Comparison of ENCODE assay signal across 1 cellular context in the genomic region with DNA sequence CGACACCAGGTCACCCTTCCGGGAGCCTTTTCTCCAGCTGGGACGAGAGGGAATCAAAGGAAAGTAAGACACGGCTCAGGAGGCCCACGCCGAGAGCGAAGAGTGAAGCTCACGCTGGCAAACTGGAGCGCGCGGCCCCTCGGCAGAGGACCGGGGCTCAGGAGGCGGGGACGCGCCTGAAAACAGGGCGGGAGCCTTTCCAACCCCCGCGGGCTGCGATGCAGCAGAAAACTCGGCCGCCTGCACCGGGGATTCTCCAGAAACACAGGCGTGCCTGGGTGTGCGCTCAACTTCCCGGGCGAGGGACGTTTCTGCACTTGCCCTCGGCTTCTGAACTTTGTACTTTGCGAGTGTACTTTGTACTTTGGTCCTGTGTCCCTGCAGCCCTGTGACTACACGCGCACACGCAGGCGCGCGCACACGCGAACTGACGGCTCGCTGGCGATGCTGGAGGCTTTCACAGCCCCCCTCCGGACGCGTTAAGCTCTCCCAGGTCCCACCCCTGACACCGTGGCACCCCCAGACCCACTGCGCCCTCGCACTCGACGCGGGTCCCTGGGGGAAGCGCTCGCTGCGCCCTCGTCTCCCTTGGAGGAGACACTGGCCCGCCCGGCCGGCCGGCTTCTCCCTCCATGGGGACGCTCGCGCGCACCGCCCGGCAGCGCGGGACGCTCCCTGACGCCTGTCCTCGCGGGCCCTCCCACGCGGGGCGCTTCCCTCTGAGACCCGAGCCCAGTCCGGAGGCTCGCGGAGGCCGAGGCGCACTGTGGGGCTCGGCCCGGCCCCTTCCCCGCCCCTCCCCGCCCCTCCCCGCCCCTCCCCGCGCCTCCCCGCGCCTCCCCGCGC.
TF ChIP-seq lines count a peak whose summit lies in the region.

No MANE protein-coding gene starts in this region.

TF ChIP-seq in HEK293, 187 proteins besides CTCF, POLR2A, EP300 and RAD21 (continued from another document and continues in another):
- TF ChIP-seq, protein P1, sequence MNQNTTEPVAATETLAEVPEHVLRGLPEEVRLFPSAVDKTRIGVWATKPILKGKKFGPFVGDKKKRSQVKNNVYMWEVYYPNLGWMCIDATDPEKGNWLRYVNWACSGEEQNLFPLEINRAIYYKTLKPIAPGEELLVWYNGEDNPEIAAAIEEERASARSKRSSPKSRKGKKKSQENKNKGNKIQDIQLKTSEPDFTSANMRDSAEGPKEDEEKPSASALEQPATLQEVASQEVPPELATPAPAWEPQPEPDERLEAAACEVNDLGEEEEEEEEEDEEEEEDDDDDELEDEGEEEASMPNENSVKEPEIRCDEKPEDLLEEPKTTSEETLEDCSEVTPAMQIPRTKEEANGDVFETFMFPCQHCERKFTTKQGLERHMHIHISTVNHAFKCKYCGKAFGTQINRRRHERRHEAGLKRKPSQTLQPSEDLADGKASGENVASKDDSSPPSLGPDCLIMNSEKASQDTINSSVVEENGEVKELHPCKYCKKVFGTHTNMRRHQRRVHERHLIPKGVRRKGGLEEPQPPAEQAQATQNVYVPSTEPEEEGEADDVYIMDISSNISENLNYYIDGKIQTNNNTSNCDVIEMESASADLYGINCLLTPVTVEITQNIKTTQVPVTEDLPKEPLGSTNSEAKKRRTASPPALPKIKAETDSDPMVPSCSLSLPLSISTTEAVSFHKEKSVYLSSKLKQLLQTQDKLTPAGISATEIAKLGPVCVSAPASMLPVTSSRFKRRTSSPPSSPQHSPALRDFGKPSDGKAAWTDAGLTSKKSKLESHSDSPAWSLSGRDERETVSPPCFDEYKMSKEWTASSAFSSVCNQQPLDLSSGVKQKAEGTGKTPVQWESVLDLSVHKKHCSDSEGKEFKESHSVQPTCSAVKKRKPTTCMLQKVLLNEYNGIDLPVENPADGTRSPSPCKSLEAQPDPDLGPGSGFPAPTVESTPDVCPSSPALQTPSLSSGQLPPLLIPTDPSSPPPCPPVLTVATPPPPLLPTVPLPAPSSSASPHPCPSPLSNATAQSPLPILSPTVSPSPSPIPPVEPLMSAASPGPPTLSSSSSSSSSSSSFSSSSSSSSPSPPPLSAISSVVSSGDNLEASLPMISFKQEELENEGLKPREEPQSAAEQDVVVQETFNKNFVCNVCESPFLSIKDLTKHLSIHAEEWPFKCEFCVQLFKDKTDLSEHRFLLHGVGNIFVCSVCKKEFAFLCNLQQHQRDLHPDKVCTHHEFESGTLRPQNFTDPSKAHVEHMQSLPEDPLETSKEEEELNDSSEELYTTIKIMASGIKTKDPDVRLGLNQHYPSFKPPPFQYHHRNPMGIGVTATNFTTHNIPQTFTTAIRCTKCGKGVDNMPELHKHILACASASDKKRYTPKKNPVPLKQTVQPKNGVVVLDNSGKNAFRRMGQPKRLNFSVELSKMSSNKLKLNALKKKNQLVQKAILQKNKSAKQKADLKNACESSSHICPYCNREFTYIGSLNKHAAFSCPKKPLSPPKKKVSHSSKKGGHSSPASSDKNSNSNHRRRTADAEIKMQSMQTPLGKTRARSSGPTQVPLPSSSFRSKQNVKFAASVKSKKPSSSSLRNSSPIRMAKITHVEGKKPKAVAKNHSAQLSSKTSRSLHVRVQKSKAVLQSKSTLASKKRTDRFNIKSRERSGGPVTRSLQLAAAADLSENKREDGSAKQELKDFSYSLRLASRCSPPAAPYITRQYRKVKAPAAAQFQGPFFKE (tag by site-specific recombination; IDR thresholded peaks at IDR 0.05; ENCODE audit: borderline replicate concordance), result no peak
- TF ChIP-seq ZNF239 (tag by site-specific recombination; IDR thresholded peaks at IDR 0.05) (no peak), EGR2 (tag by site-specific recombination; IDR thresholded peaks at IDR 0.05; ENCODE audit: low read depth) (no peak), ZEB2 (tag by site-specific recombination; IDR thresholded peaks at IDR 0.05) (0 out of 2 replicates have a peak, but pooled peaks have one; percentile 18), SCRT1 (tag by site-specific recombination; IDR thresholded peaks at IDR 0.05; ENCODE audit: borderline replicate concordance) (no peak), ZNF302 (tag by site-specific recombination; IDR thresholded peaks at IDR 0.05; ENCODE audit: low read depth) (no peak), ZNF138 (tag by site-specific recombination; IDR thresholded peaks at IDR 0.05; ENCODE audit: borderline replicate concordance) (no peak), OSR2 (tag by site-specific recombination; IDR thresholded peaks at IDR 0.05) (no peak), HOXD13 (CRISPR knock-in tag; IDR thresholded peaks at IDR 0.05; ENCODE audit: borderline replicate concordance) (no peak), ZNF404 (tag by site-specific recombination; IDR thresholded peaks at IDR 0.05) (no peak), GLIS1 (tag by site-specific recombination; IDR thresholded peaks at IDR 0.05) (peak; percentile 49), SP3 (tag by site-specific recombination; IDR thresholded peaks at IDR 0.05) (peak; percentile 63), ZNF514 (tag by site-specific recombination; IDR thresholded peaks at IDR 0.05) (no peak), ZNF624 (tag by site-specific recombination; IDR thresholded peaks at IDR 0.05) (no peak), ZSCAN16 (tag by site-specific recombination; IDR thresholded peaks at IDR 0.05) (no peak), ZNF274 (IDR thresholded peaks at IDR 0.05; ENCODE audit: low read length) (no peak), ZNF274 (tag by site-specific recombination; IDR thresholded peaks at IDR 0.05; ENCODE audit: borderline replicate concordance) (no peak), ZNF133 (tag by site-specific recombination; IDR thresholded peaks at IDR 0.05) (no peak), ZFHX2 (tag by site-specific recombination; conservative IDR thresholded peaks at IDR 0.05) (0 out of 2 replicates have a peak, but pooled peaks have one; percentile 56)
- TF ChIP-seq, protein P2, sequence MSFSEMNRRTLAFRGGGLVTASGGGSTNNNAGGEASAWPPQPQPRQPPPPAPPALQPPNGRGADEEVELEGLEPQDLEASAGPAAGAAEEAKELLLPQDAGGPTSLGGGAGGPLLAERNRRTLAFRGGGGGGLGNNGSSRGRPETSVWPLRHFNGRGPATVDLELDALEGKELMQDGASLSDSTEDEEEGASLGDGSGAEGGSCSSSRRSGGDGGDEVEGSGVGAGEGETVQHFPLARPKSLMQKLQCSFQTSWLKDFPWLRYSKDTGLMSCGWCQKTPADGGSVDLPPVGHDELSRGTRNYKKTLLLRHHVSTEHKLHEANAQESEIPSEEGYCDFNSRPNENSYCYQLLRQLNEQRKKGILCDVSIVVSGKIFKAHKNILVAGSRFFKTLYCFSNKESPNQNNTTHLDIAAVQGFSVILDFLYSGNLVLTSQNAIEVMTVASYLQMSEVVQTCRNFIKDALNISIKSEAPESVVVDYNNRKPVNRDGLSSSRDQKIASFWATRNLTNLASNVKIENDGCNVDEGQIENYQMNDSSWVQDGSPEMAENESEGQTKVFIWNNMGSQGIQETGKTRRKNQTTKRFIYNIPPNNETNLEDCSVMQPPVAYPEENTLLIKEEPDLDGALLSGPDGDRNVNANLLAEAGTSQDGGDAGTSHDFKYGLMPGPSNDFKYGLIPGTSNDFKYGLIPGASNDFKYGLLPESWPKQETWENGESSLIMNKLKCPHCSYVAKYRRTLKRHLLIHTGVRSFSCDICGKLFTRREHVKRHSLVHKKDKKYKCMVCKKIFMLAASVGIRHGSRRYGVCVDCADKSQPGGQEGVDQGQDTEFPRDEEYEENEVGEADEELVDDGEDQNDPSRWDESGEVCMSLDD (tag by site-specific recombination; IDR thresholded peaks at IDR 0.05), result peak; percentile 55; the same call in 1 of the 2 replicates
- TF ChIP-seq, protein P3, sequence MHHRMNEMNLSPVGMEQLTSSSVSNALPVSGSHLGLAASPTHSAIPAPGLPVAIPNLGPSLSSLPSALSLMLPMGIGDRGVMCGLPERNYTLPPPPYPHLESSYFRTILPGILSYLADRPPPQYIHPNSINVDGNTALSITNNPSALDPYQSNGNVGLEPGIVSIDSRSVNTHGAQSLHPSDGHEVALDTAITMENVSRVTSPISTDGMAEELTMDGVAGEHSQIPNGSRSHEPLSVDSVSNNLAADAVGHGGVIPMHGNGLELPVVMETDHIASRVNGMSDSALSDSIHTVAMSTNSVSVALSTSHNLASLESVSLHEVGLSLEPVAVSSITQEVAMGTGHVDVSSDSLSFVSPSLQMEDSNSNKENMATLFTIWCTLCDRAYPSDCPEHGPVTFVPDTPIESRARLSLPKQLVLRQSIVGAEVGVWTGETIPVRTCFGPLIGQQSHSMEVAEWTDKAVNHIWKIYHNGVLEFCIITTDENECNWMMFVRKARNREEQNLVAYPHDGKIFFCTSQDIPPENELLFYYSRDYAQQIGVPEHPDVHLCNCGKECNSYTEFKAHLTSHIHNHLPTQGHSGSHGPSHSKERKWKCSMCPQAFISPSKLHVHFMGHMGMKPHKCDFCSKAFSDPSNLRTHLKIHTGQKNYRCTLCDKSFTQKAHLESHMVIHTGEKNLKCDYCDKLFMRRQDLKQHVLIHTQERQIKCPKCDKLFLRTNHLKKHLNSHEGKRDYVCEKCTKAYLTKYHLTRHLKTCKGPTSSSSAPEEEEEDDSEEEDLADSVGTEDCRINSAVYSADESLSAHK (tag by site-specific recombination; IDR thresholded peaks at IDR 0.05), result no peak
- TF ChIP-seq, protein P4, sequence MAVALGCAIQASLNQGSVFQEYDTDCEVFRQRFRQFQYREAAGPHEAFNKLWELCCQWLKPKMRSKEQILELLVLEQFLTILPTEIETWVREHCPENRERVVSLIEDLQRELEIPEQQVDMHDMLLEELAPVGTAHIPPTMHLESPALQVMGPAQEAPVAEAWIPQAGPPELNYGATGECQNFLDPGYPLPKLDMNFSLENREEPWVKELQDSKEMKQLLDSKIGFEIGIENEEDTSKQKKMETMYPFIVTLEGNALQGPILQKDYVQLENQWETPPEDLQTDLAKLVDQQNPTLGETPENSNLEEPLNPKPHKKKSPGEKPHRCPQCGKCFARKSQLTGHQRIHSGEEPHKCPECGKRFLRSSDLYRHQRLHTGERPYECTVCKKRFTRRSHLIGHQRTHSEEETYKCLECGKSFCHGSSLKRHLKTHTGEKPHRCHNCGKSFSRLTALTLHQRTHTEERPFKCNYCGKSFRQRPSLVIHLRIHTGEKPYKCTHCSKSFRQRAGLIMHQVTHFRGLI (tag by site-specific recombination; IDR thresholded peaks at IDR 0.05), result peak; percentile 22; the same call in 1 of the 2 replicates
- TF ChIP-seq, protein P5, sequence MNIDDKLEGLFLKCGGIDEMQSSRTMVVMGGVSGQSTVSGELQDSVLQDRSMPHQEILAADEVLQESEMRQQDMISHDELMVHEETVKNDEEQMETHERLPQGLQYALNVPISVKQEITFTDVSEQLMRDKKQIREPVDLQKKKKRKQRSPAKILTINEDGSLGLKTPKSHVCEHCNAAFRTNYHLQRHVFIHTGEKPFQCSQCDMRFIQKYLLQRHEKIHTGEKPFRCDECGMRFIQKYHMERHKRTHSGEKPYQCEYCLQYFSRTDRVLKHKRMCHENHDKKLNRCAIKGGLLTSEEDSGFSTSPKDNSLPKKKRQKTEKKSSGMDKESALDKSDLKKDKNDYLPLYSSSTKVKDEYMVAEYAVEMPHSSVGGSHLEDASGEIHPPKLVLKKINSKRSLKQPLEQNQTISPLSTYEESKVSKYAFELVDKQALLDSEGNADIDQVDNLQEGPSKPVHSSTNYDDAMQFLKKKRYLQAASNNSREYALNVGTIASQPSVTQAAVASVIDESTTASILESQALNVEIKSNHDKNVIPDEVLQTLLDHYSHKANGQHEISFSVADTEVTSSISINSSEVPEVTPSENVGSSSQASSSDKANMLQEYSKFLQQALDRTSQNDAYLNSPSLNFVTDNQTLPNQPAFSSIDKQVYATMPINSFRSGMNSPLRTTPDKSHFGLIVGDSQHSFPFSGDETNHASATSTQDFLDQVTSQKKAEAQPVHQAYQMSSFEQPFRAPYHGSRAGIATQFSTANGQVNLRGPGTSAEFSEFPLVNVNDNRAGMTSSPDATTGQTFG (tag by site-specific recombination; IDR thresholded peaks at IDR 0.05; ENCODE audit: borderline replicate concordance), result no peak
- TF ChIP-seq, protein P6, sequence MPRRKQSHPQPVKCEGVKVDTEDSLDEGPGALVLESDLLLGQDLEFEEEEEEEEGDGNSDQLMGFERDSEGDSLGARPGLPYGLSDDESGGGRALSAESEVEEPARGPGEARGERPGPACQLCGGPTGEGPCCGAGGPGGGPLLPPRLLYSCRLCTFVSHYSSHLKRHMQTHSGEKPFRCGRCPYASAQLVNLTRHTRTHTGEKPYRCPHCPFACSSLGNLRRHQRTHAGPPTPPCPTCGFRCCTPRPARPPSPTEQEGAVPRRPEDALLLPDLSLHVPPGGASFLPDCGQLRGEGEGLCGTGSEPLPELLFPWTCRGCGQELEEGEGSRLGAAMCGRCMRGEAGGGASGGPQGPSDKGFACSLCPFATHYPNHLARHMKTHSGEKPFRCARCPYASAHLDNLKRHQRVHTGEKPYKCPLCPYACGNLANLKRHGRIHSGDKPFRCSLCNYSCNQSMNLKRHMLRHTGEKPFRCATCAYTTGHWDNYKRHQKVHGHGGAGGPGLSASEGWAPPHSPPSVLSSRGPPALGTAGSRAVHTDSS (tag by site-specific recombination; IDR thresholded peaks at IDR 0.05), result no peak
- TF ChIP-seq, protein P7, sequence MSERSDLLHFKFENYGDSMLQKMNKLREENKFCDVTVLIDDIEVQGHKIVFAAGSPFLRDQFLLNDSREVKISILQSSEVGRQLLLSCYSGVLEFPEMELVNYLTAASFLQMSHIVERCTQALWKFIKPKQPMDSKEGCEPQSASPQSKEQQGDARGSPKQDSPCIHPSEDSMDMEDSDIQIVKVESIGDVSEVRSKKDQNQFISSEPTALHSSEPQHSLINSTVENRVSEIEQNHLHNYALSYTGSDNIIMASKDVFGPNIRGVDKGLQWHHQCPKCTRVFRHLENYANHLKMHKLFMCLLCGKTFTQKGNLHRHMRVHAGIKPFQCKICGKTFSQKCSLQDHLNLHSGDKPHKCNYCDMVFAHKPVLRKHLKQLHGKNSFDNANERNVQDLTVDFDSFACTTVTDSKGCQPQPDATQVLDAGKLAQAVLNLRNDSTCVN (tag by site-specific recombination; optimal IDR thresholded peaks at IDR 0.05), result peak; percentile 97
- TF ChIP-seq, protein P8, sequence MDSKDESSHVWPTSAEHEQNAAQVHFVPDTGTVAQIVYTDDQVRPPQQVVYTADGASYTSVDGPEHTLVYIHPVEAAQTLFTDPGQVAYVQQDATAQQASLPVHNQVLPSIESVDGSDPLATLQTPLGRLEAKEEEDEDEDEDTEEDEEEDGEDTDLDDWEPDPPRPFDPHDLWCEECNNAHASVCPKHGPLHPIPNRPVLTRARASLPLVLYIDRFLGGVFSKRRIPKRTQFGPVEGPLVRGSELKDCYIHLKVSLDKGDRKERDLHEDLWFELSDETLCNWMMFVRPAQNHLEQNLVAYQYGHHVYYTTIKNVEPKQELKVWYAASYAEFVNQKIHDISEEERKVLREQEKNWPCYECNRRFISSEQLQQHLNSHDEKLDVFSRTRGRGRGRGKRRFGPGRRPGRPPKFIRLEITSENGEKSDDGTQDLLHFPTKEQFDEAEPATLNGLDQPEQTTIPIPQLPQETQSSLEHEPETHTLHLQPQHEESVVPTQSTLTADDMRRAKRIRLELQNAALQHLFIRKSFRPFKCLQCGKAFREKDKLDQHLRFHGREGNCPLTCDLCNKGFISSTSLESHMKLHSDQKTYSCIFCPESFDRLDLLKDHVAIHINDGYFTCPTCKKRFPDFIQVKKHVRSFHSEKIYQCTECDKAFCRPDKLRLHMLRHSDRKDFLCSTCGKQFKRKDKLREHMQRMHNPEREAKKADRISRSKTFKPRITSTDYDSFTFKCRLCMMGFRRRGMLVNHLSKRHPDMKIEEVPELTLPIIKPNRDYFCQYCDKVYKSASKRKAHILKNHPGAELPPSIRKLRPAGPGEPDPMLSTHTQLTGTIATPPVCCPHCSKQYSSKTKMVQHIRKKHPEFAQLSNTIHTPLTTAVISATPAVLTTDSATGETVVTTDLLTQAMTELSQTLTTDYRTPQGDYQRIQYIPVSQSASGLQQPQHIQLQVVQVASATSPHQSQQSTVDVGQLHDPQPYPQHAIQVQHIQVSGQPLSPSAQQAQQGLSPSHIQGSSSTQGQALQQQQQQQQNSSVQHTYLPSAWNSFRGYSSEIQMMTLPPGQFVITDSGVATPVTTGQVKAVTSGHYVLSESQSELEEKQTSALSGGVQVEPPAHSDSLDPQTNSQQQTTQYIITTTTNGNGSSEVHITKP (tag by site-specific recombination; IDR thresholded peaks at IDR 0.05), result peak; percentile 78
